24 cellular contexts compared by ENCODE assay signal in the genomic region with DNA sequence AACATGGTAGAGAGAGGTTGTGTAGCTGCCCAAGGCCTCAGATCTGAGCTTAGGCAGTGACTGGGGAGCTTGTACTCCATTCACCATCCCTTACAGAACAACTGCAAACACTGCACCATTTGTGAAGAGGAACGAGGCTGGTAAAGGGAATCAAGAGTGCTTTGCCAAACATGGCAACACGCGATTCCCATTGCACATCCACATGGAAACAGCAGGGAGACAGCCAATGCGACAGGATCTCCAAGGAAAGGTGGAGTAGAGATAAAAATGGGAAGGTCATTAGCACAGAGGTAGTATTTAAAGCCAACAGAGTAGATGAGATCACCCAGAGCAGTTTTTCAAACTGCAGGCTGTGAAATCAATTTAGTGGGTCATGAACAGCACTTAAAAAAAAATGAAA. TPM values are rescaled to one million over a fixed set of nuclear protein-coding genes. Genes with fewer than 3 reads are reported as not detected.
A peak's percentile ranks its signal among the peaks of the same experiment; 100 is the strongest.
DNase-seq lines count a peak whose midpoint lies in the region; ATAC-seq, FAIRE-seq and TF ChIP-seq lines count a peak whose summit lies in the region.
"Had no signal": no experiment of that assay in that cellular context is flagged by ENCODE, and none has a peak within 500 bp of the region (broad histone marks: within the 10 kb centered on the region; RNA-seq: fewer than 3 reads in every experiment).

No MANE protein-coding gene starts in this region.

- FAIRE-seq in GM12891 (lab: Jason Lieb, UNC): peak; percentile 33
- FAIRE-seq: HepG2, kidney had no signal

- no peak for ATAC-seq in activated T-helper 17 cell treated with anti-CD3 and anti-CD28 coated beads, Interleukin-2, amount 50 U/mL, for 72 hours (replicated peaks)
- ATAC-seq: HepG2; stimulated activated effector memory CD8-positive, alpha-beta T cell treated with anti-CD3 and anti-CD28 coated beads, Interleukin-12 subunit alpha, Interleukin-12 subunit beta, amount 100 ng/mL, for 72 hours; T-cell had no signal

- no peaks in the 10 kb centered on the region for H3K27me3 Mint-ChIP-seq in activated T-helper 17 cell treated with anti-CD3 and anti-CD28 coated beads, Interleukin-2, amount 50 U/mL, for 72 hours
- H3K27me3 Mint-ChIP-seq in progenitor cell of endocrine pancreas: no peaks in the 10 kb centered on the region
- H3K27me3 Mint-ChIP-seq: T-cell had no signal

- no peak overlapping the region for H3K4me3 Mint-ChIP-seq in activated T-helper 17 cell treated with anti-CD3 and anti-CD28 coated beads, Interleukin-2, amount 50 U/mL, for 72 hours
- H3K4me3 Mint-ChIP-seq in progenitor cell of endocrine pancreas (ENCODE audit: low read depth): no peak overlapping the region
- H3K4me3 Mint-ChIP-seq: stimulated activated effector memory CD8-positive, alpha-beta T cell treated with anti-CD3 and anti-CD28 coated beads, Interleukin-12 subunit alpha, Interleukin-12 subunit beta, amount 100 ng/mL, for 72 hours had no signal

- H3K4me1 Mint-ChIP-seq in activated T-helper 17 cell treated with anti-CD3 and anti-CD28 coated beads, Interleukin-2, amount 50 U/mL, for 72 hours: peaks cover 45% of the 10 kb centered on the region
- H3K4me1 Mint-ChIP-seq in progenitor cell of endocrine pancreas (ENCODE audit: low read depth): peaks cover 24% of the 10 kb centered on the region

- TF ChIP-seq CTCF in progenitor cell of endocrine pancreas (IDR thresholded peaks at IDR 0.05; ENCODE audit: unreplicated experiment) (no peak), coronary artery (IDR thresholded peaks at IDR 0.05) (no peak)

- no peaks in the 10 kb centered on the region for H3K9me3 Mint-ChIP-seq in activated T-helper 17 cell treated with anti-CD3 and anti-CD28 coated beads, Interleukin-2, amount 50 U/mL, for 72 hours
- no peaks in the 10 kb centered on the region for H3K9me3 Mint-ChIP-seq in progenitor cell of endocrine pancreas (ENCODE audit: low read depth)
- H3K9me3 Mint-ChIP-seq: stimulated activated effector memory CD8-positive, alpha-beta T cell treated with anti-CD3 and anti-CD28 coated beads, Interleukin-12 subunit alpha, Interleukin-12 subunit beta, amount 100 ng/mL, for 72 hours; T-cell had no signal

- DNase-seq in NCI-H2227 treated with DMSO at 0.1 percent for 48 hours (lab: John Stamatoyannopoulos, UW) (peak; percentile 13), NCI-H2227 (lab: John Stamatoyannopoulos, UW; ENCODE audit: unreplicated experiment) (no peak), GM12891 (ENCODE audit: insufficient read length, low spot score) (no peak), progenitor cell of endocrine pancreas (ENCODE audit: low spot score, unreplicated experiment) (no peak), coronary artery (ENCODE audit: low spot score) (no peak), NCI-H2171 treated with DMSO at 0.1 percent for 48 hours (lab: John Stamatoyannopoulos, UW) (no peak), CD1c-positive myeloid dendritic cell (ENCODE audit: extremely low spot score) (no peak)
- DNase-seq: activated CD4-positive, alpha-beta T cell treated with anti-CD3 and anti-CD28 coated beads, Interleukin-2, amount 50 U/mL, for 1 hour; activated CD8-positive, alpha-beta memory T cell treated with anti-CD3 and anti-CD28 coated beads, Interleukin-2, amount 50 U/mL, for 48 hours; activated effector memory CD4-positive, alpha-beta T cell treated with Interleukin-2 at 50 U/mL for 16 hours; amniotic stem cell; DMS 273 treated with DMSO at 0.1 percent for 48 hours; foreskin melanocyte; GDM1; kidney; NCI-H2171; NCI-H82; SIG-M5; T-cell; trophoblast cell had no signal

- no peak overlapping the region for H3K27ac ChIP-seq in coronary artery
- H3K27ac ChIP-seq: parathyroid adenoma had no signal

- no peak overlapping the region for H3K4me3 ChIP-seq in coronary artery

- no peak for TF ChIP-seq POLR2A in GM12891 (IDR thresholded peaks at IDR 0.05; ENCODE audit: low read depth, low read length)

- peak overlapping the region; percentile 37 for H3K27ac Mint-ChIP-seq in activated T-helper 17 cell treated with anti-CD3 and anti-CD28 coated beads, Interleukin-2, amount 50 U/mL, for 72 hours
- H3K27ac Mint-ChIP-seq in progenitor cell of endocrine pancreas: peak overlapping the region; percentile 82

- peaks cover 6% of the 10 kb centered on the region for H3K36me3 Mint-ChIP-seq in activated T-helper 17 cell treated with anti-CD3 and anti-CD28 coated beads, Interleukin-2, amount 50 U/mL, for 72 hours (ENCODE audit: low read depth)
- peaks cover 2% of the 10 kb centered on the region for H3K36me3 Mint-ChIP-seq in progenitor cell of endocrine pancreas (ENCODE audit: insufficient read depth)

TF ChIP-seq in GM12891, 5 proteins besides CTCF, POLR2A, EP300 and RAD21:
- no peak for TF ChIP-seq TAF1 (IDR thresholded peaks at IDR 0.05; ENCODE audit: low read depth, low read length)
- TF ChIP-seq POU2F2 (IDR thresholded peaks at IDR 0.05; ENCODE audit: low read depth, low read length): no peak
- no peak for TF ChIP-seq PAX5 (IDR thresholded peaks at IDR 0.05; ENCODE audit: insufficient read depth, low read length, severe bottlenecking)
- TF ChIP-seq POLR2AphosphoS5 (IDR thresholded peaks at IDR 0.05; ENCODE audit: low read depth, low read length): no peak
- no peak for TF ChIP-seq SPI1 (IDR thresholded peaks at IDR 0.05; ENCODE audit: low read depth, low read length)

RNA-seq across cellular contexts. Expression of gene TCF20, which starts 42.0 kb away (rescaled TPM):
- 11.6 TPM for polyA plus RNA-seq in GM12891 (2012; ENCODE audit: low read depth, missing spikeins)
- 10 to 100 TPM; 61.2 to 72.5 TPM for total RNA-seq in activated T-helper 17 cell treated with anti-CD3 and anti-CD28 coated beads, Interleukin-2, amount 50 U/mL, for 72 hours
- total RNA-seq in progenitor cell of endocrine pancreas: 66.1 and 68.5 TPM in 2 replicates
